Comparison of ENCODE assay signal across 8 cellular contexts in the genomic region with DNA sequence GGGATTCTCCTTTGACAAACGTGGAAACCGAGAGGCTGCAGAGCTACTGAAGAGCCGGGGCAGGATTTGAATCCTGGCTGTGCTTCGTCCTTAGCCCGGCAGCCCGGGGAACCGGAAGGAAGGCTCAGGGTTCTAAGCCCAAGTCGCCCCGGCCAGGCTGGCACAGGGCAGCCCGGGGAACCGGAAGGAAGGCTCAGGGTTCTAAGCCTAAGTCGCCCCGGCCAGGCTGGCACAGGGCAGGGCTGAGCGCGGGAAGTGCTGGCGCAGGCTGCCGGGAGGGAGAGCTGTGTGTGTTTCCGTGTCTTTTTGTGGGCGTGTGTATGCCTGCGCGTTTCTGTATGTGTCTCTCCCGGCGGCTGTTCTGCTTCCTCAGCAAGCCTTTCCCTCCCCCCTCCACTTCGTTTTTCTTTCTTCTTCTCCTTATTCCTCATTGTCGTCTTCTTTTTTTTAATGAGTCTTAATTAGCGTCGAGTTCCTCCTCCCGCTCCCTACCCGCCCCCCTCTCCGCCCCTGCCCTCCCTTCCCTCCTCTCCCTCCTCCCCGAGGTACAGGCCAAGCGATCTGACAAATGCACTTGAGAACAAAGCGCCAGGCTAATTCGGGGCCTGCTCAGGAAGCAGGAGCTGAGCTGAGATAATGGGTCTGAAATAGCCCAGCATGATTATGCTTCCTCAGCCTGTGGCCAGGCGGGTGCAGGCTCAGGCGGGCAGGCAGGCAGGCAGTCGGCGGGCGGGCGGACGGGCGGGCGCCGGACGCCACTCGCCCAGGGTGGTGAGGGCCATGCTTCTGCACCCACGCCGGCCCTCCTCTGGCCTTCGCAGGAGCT.
DNase-seq lines count a peak whose midpoint lies in the region; ATAC-seq lines count a peak whose summit lies in the region.

No MANE protein-coding gene starts in this region.

- ATAC-seq in T-cell (replicated peaks in 1 of 4) (peak; percentile 70 to 77 (median 76)), GM19452 (IDR thresholded peaks at IDR 0.05; ENCODE audit: unreplicated experiment) (no peak)
- ATAC-seq in effector memory CD8-positive, alpha-beta T cell (replicated peaks), result peak; percentile 31

- H3K27me3 Mint-ChIP-seq in T-cell, result peaks cover 0 to 6% of the 10 kb centered on the region in 2 donors
- peaks cover 4 to 7% of the 10 kb centered on the region in 2 donors for H3K27me3 Mint-ChIP-seq in effector memory CD8-positive, alpha-beta T cell

- POLR2A ChIA-PET in T-cell (lab: Charles Lee), result interaction anchor here in 1 of 2 donors (1.0 kb wide), 1 partner anchor 66 kb away, joined by 3 read pairs; the partner anchor contains the start of gene EFNB1

- H3K36me3 Mint-ChIP-seq in T-cell, result no peaks in the 10 kb centered on the region
- peaks cover 4% of the 10 kb centered on the region for H3K36me3 Mint-ChIP-seq in effector memory CD8-positive, alpha-beta T cell (ENCODE audit: insufficient read depth)

- DNase-seq in stimulated activated CD8-positive, alpha-beta memory T cell treated with anti-CD3 and anti-CD28 coated beads, Interleukin-4, amount 100 ng/mL, for 24 hours (ENCODE audit: low read depth), result peak; percentile 9
- DNase-seq in stimulated activated CD8-positive, alpha-beta memory T cell treated with anti-CD3 and anti-CD28 coated beads, Interleukin-4, amount 100 ng/mL, for 48 hours, result no peak
- DNase-seq in T-cell, result peak in 7 of 34 experiments; percentile 1 to 16 (median 10)
- no peak for DNase-seq in effector memory CD8-positive, alpha-beta T cell
- DNase-seq in medulla oblongata (ENCODE audit: extremely low spot score), result peak; percentile 58
- peak; percentile 34 for DNase-seq in superior temporal gyrus (ENCODE audit: extremely low spot score)
- DNase-seq in effector CD8-positive, alpha-beta T cell (lab: John Stamatoyannopoulos, UW), result no peak

- H3K27ac Mint-ChIP-seq in T-cell, result peak overlapping the region in 1 of 2 donors; percentile 55
- no peak overlapping the region for H3K27ac Mint-ChIP-seq in effector memory CD8-positive, alpha-beta T cell

- CTCF ChIA-PET in T-cell (lab: Charles Lee), result interaction anchor here in 1 of 2 donors (1.2 kb wide), 1 partner anchor 66 kb away, joined by 3 read pairs; the partner anchor contains the start of gene EFNB1

- peak overlapping the region; percentile 47 to 75 (median 71) for H3K4me3 Mint-ChIP-seq in T-cell
- H3K4me3 Mint-ChIP-seq in effector memory CD8-positive, alpha-beta T cell, result peak overlapping the region in 1 of 2 donors; percentile 37

- H3K9me3 Mint-ChIP-seq in T-cell, result no peaks in the 10 kb centered on the region
- H3K9me3 Mint-ChIP-seq in effector memory CD8-positive, alpha-beta T cell, result no peaks in the 10 kb centered on the region

- peaks cover 8 to 11% (median 9%) of the 10 kb centered on the region in 3 donors for H3K4me1 Mint-ChIP-seq in T-cell
- H3K4me1 Mint-ChIP-seq in effector memory CD8-positive, alpha-beta T cell (ENCODE audit: low read depth in 2 of 2), result no peaks in the 10 kb centered on the region

Comparison
In these comparisons a context has a peak if more than half of its experiments do, and no peak if none do; other contexts are left out.
1. DNase-seq: peak in stimulated activated CD8-positive, alpha-beta memory T cell treated with anti-CD3 and anti-CD28 coated beads, Interleukin-4, amount 100 ng/mL, for 24 hours (single experiment), medulla oblongata (single experiment) and superior temporal gyrus (single experiment); none in stimulated activated CD8-positive, alpha-beta memory T cell treated with anti-CD3 and anti-CD28 coated beads, Interleukin-4, amount 100 ng/mL, for 48 hours (single experiment), effector memory CD8-positive, alpha-beta T cell (0 of 3) and effector CD8-positive, alpha-beta T cell (single experiment).